In genomic region chr17:49984776-49985175, GRCh38 we compare ENCODE assay signal across 16 cellular contexts. TPM values are rescaled to one million over a fixed set of nuclear protein-coding genes. Genes with fewer than 3 reads are reported as not detected.
DNase-seq lines count a peak whose midpoint lies in the region; ATAC-seq, FAIRE-seq and TF ChIP-seq lines count a peak whose summit lies in the region.
"Had no signal": no experiment of that assay in that cellular context is flagged by ENCODE, and none has a peak within 500 bp of the region (broad histone marks: within the 10 kb centered on the region; RNA-seq: fewer than 3 reads in every experiment).

No MANE protein-coding gene starts in this region.

- H2BK120ac ChIP-seq in H1 (replicated peaks; ENCODE audit: low read depth, low read length), result no peak overlapping the region

- TF ChIP-seq RAD21 in HepG2 (CRISPR knock-in tag; IDR thresholded peaks at IDR 0.05), result no peak
- no peak for TF ChIP-seq RAD21 in K562 (CRISPR knock-in tag; conservative IDR thresholded peaks at IDR 0.05 in 1 of 2, IDR thresholded peaks at IDR 0.05 in 1 of 2)
- TF ChIP-seq RAD21 in H1 (IDR thresholded peaks at IDR 0.05 in 1 of 2, conservative IDR thresholded peaks at IDR 0.05 in 1 of 2; ENCODE audit: low read depth in 2 of 2, low read length in 2 of 2), result no peak

- H3K4me2 ChIP-seq in HepG2 (ENCODE audit: low read depth, low read length), result no peak overlapping the region
- H3K4me2 ChIP-seq in K562 (ENCODE audit: insufficient read depth, low read length), result no peak overlapping the region
- H3K4me2 ChIP-seq in H1 (ENCODE audit: insufficient read depth in 1 of 2, low read depth in 2 of 2, low read length in 2 of 2), result no peak overlapping the region

- no peak overlapping the region for H3K18ac ChIP-seq in H1 (ENCODE audit: extremely low read depth, low read length)

- H3K27me3 Mint-ChIP-seq in endodermal cell (ENCODE audit: insufficient read depth), result peaks cover 86% of the 10 kb centered on the region

- no peak overlapping the region for H4K91ac ChIP-seq in H1 (replicated peaks; ENCODE audit: insufficient read length, low read length)

- no peaks in the 10 kb centered on the region for H3K36me3 Mint-ChIP-seq in endodermal cell (ENCODE audit: low read depth)

- H3K27ac Mint-ChIP-seq in endodermal cell, result no peak overlapping the region

- H2AFZ ChIP-seq in HepG2 (ENCODE audit: low read length), result no peak overlapping the region
- no peak overlapping the region for H2AFZ ChIP-seq in K562 (ENCODE audit: low read depth, low read length)
- no peak overlapping the region for H2AFZ ChIP-seq in H1 (ENCODE audit: low read length)

- H2BK15ac ChIP-seq in H1 (ENCODE audit: low read length), result no peak overlapping the region

- no peak overlapping the region for H3K4ac ChIP-seq in H1 (replicated peaks; ENCODE audit: insufficient read length, low read depth, low read length)

- in situ Hi-C loops in HepG2 (cut with HindIII; ENCODE audit: extremely low pct_ligation_motif_present, low pct_unique_long_range_greater_than_20kb) (no loop called here), K562 (cut with MboI) (no loop called here)

- no peak overlapping the region for H3K56ac ChIP-seq in H1 (replicated peaks; ENCODE audit: insufficient read length, low read depth, low read length)

- no peak overlapping the region for H4K5ac ChIP-seq in H1 (ENCODE audit: insufficient read length, low read depth, low read length)

- H3K27me3 ChIP-seq in HepG2 (ENCODE audit: control insufficient read depth in 1 of 2, insufficient read depth in 2 of 2, low read length in 2 of 2), result peaks cover 22 to 54% of the 10 kb centered on the region in 2 experiments
- H3K27me3 ChIP-seq in right lobe of liver, result peaks cover 0 to 8% of the 10 kb centered on the region in 2 donors
- peaks cover 9 to 33% of the 10 kb centered on the region in 2 experiments; a peak in 4 of 5 replicates for H3K27me3 ChIP-seq in K562 (ENCODE audit: control insufficient read depth in 2 of 2, insufficient read depth in 2 of 2, low read length in 2 of 2)
- H3K27me3 ChIP-seq in H1 (replicated peaks in 1 of 4; ENCODE audit: control insufficient read depth in 3 of 4, extremely low read depth in 1 of 4, insufficient read depth in 3 of 4, low read length in 3 of 4), result peaks cover 9 to 46% (median 37%) of the 10 kb centered on the region in 4 experiments
- peaks cover 97% of the 10 kb centered on the region for H3K27me3 ChIP-seq in left ventricle myocardium inferior (ENCODE audit: low read depth)
- H3K27me3 ChIP-seq in endodermal cell (ENCODE audit: control insufficient read depth, insufficient read depth, low read length, poor library complexity, severe bottlenecking), result peaks cover 43% of the 10 kb centered on the region

- H3K4me1 ChIP-seq in HepG2 (ENCODE audit: insufficient read depth, low read length) (no peaks in the 10 kb centered on the region), right lobe of liver (no peaks in the 10 kb centered on the region), K562 (replicated peaks in 1 of 2; ENCODE audit: control insufficient read depth in 2 of 2, insufficient read depth in 2 of 2, low read length in 2 of 2) (no peaks in the 10 kb centered on the region), H1 (replicated peaks in 1 of 4; ENCODE audit: control insufficient read depth in 3 of 4, insufficient read depth in 4 of 4, low read length in 3 of 4) (peaks cover 0 to 20% (median 13%) of the 10 kb centered on the region in 4 experiments; a peak in 6 of 7 replicates), left ventricle myocardium inferior (no peaks in the 10 kb centered on the region), endodermal cell (ENCODE audit: control insufficient read depth, insufficient read depth, low read length) (no peaks in the 10 kb centered on the region)

- no peak overlapping the region for H3K4me3 Mint-ChIP-seq in endodermal cell
- H3K4me3 Mint-ChIP-seq: CD8-positive, alpha-beta memory T cell had no signal

- no peak overlapping the region for H3K23ac ChIP-seq in H1 (ENCODE audit: insufficient read length)

- FAIRE-seq in HepG2 (lab: Jason Lieb, UNC) (no peak), K562 (lab: Jason Lieb, UNC) (no peak), H1 (lab: Jason Lieb, UNC) (no peak)
- FAIRE-seq: H54 had no signal

- H4K20me1 ChIP-seq in HepG2 (ENCODE audit: insufficient read depth, low read length) (no peaks in the 10 kb centered on the region), K562 (replicated peaks; ENCODE audit: control insufficient read depth, insufficient read depth, low read length) (peaks cover 4% of the 10 kb centered on the region; the same call in 1 of the 2 replicates), H1 (replicated peaks in 1 of 2; ENCODE audit: control insufficient read depth in 1 of 2, insufficient read depth in 2 of 2, low read length in 2 of 2) (no peaks in the 10 kb centered on the region)

- TF ChIP-seq CTCF in HepG2 (CRISPR knock-in tag; IDR thresholded peaks at IDR 0.05), result no peak
- no peak for TF ChIP-seq CTCF in right lobe of liver (IDR thresholded peaks at IDR 0.05)
- TF ChIP-seq CTCF in K562 (IDR thresholded peaks at IDR 0.05 in 2 of 3, conservative IDR thresholded peaks at IDR 0.05 in 1 of 3; ENCODE audit: insufficient read depth in 2 of 3, low read depth in 1 of 3, low read length in 3 of 3), result no peak
- TF ChIP-seq CTCF in H1 (IDR thresholded peaks at IDR 0.05; ENCODE audit: control extremely low read depth in 1 of 3, insufficient read depth in 1 of 3, low read depth in 1 of 3, low read length in 3 of 3), result no peak
- no peak for TF ChIP-seq CTCF in left ventricle myocardium inferior (IDR thresholded peaks at IDR 0.05; ENCODE audit: borderline replicate concordance)
- TF ChIP-seq CTCF in endodermal cell (conservative IDR thresholded peaks at IDR 0.05), result no peak

- no peak overlapping the region for H4K8ac ChIP-seq in H1 (ENCODE audit: extremely low read depth, insufficient read depth, low read length)

- H3K9me3 Mint-ChIP-seq in endodermal cell, result no peaks in the 10 kb centered on the region
- H3K9me3 Mint-ChIP-seq: CD8-positive, alpha-beta memory T cell had no signal

- H3K4me3 ChIP-seq in HepG2 (replicated peaks in 1 of 3; ENCODE audit: insufficient read depth in 1 of 3, low read depth in 2 of 3, low read length in 3 of 3) (no peak overlapping the region), right lobe of liver (no peak overlapping the region), K562 (no peak overlapping the region), H1 (ENCODE audit: extremely low read depth in 1 of 4, insufficient read depth in 2 of 4, low read depth in 3 of 4, low read length in 4 of 4) (no peak overlapping the region), left ventricle myocardium inferior (no peak overlapping the region), endodermal cell (ENCODE audit: low read length) (no peak overlapping the region)

- POLR2A ChIA-PET in HepG2 (lab: Yijun Ruan, JAX), result no interaction called here
- POLR2A ChIA-PET in K562 (lab: Yijun Ruan, JAX), result no interaction called here
- POLR2A ChIA-PET in H1 (lab: Charles Lee; ENCODE audit: partially characterized antibody), result interaction anchor here (0.7 to 2.0 kb wide), 3 partner anchors 10 to 1928 kb away, joined by 3 to 5 read pairs (median 3); partner anchors contain the start of gene DLX3

- H3K79me1 ChIP-seq in H1 (ENCODE audit: low read depth, low read length), result no peaks in the 10 kb centered on the region

- no peaks in the 10 kb centered on the region for H3K9me1 ChIP-seq in K562 (ENCODE audit: control insufficient read depth, insufficient read depth, low read length)

- H3K23me2 ChIP-seq in H1 (ENCODE audit: low read depth, low read length), result no peaks in the 10 kb centered on the region; the same call in 1 of the 2 replicates

- peaks cover 7% of the 10 kb centered on the region for H3K4me1 Mint-ChIP-seq in endodermal cell
- H3K4me1 Mint-ChIP-seq: CD8-positive, alpha-beta memory T cell had no signal

- BruUV-seq in HepG2 (replicated peaks; lab: Mats Ljungman, UMichigan), result no TSS peak
- no TSS peak for BruUV-seq in K562 (replicated peaks; lab: Mats Ljungman, UMichigan)

- no peaks in the 10 kb centered on the region for H3K79me2 ChIP-seq in HepG2 (ENCODE audit: insufficient read depth, low read length)
- no peaks in the 10 kb centered on the region for H3K79me2 ChIP-seq in K562 (ENCODE audit: control insufficient read depth, insufficient read depth, low read length)
- H3K79me2 ChIP-seq in H1 (ENCODE audit: control insufficient read depth in 1 of 2, insufficient read depth in 2 of 2, low read length in 2 of 2), result no peaks in the 10 kb centered on the region

- CTCF ChIA-PET in HepG2 (lab: Yijun Ruan, JAX; ENCODE audit: low intra/inter-chr PET ratio, low total read pairs) (no interaction called here), K562 (lab: Yijun Ruan, JAX; ENCODE audit: low intra/inter-chr PET ratio) (no interaction called here), H1 (lab: Charles Lee; ENCODE audit: partially characterized antibody) (interaction anchor here (0.6 to 18.5 kb wide), 9 partner anchors 7 to 130 kb away, joined by 3 to 547 read pairs (median 27); partner anchors contain the start of genes DLX3 and TAC4)

- no peak for DNase-seq in HepG2 (ENCODE audit: low spot score)
- no peak for DNase-seq in right lobe of liver
- DNase-seq in K562 (ENCODE audit: extremely low read depth in 1 of 4, low spot score in 3 of 4), result no peak
- no peak for DNase-seq in H1 (ENCODE audit: low read depth in 1 of 2, low spot score in 2 of 2)
- DNase-seq in left ventricle myocardium inferior, result no peak
- DNase-seq in endodermal cell, result no peak
- DNase-seq: CD8-positive, alpha-beta memory T cell; DMS53; GF-D8; Kasumi-1; KBM-7 had no signal

- TF ChIP-seq EP300 in HepG2 (IDR thresholded peaks at IDR 0.05; ENCODE audit: low read depth in 2 of 2, low read length in 2 of 2), result no peak
- no peak for TF ChIP-seq EP300 in HepG2 (CRISPR knock-in tag; IDR thresholded peaks at IDR 0.05; ENCODE audit: borderline replicate concordance)
- TF ChIP-seq EP300 in K562 (IDR thresholded peaks at IDR 0.05; ENCODE audit: low read length), result no peak
- TF ChIP-seq EP300 in H1 (IDR thresholded peaks at IDR 0.05; ENCODE audit: borderline replicate concordance in 1 of 2, low read depth in 2 of 2, low read length in 2 of 2), result no peak

- ATAC-seq in HepG2 (no peak), right lobe of liver (no peak), K562 (no peak), GM18502 (IDR thresholded peaks at IDR 0.05; ENCODE audit: poor library complexity, unreplicated experiment) (no peak)
- no peak for ATAC-seq in activated CD4-positive, CD25-positive, alpha-beta regulatory T cell treated with anti-CD3 and anti-CD28 coated beads, Interleukin-2, amount 50 U/mL, for 24 hours

- H3K36me3 ChIP-seq in HepG2 (replicated peaks in 1 of 2; ENCODE audit: control insufficient read depth in 1 of 2, insufficient read depth in 2 of 2, low read length in 2 of 2) (no peaks in the 10 kb centered on the region), right lobe of liver (no peaks in the 10 kb centered on the region), K562 (ENCODE audit: control insufficient read depth, insufficient read depth, low read length) (no peaks in the 10 kb centered on the region), H1 (ENCODE audit: control insufficient read depth in 2 of 4, insufficient read depth in 4 of 4, low read length in 3 of 4) (no peaks in the 10 kb centered on the region), left ventricle myocardium inferior (no peaks in the 10 kb centered on the region), endodermal cell (ENCODE audit: control insufficient read depth, insufficient read depth, low read length) (no peaks in the 10 kb centered on the region)
- H3K36me3 ChIP-seq: BE2C had no signal

- no peak overlapping the region for H2BK20ac ChIP-seq in H1 (ENCODE audit: low read length)

- no peak overlapping the region for H3K14ac ChIP-seq in H1 (ENCODE audit: insufficient read length)

- no peak overlapping the region for H2AK5ac ChIP-seq in H1 (ENCODE audit: low read depth, low read length)

- H3K9me3 ChIP-seq in HepG2 (ENCODE audit: low read length) (no peaks in the 10 kb centered on the region), right lobe of liver (no peaks in the 10 kb centered on the region), K562 (replicated peaks; ENCODE audit: control insufficient read depth, insufficient read depth, low read depth, low read length) (no peaks in the 10 kb centered on the region), H1 (ENCODE audit: insufficient read depth in 2 of 2, low read depth in 1 of 2, low read length in 1 of 2) (no peaks in the 10 kb centered on the region), left ventricle myocardium inferior (replicated peaks) (no peaks in the 10 kb centered on the region), endodermal cell (ENCODE audit: control insufficient read depth, low read length) (no peaks in the 10 kb centered on the region)
- H3K9me3 ChIP-seq: BE2C had no signal

- H2BK5ac ChIP-seq in H1 (ENCODE audit: low read depth, low read length), result no peak overlapping the region

- WGBS in HepG2 (ENCODE audit: low lambda C conversion rate), result 10% methylated on average over 2 of the region's 2 CpGs
- 50% methylated on average over 1 of the region's 2 CpGs for WGBS in right lobe of liver (ENCODE audit: insufficient coverage, low coverage, low lambda C conversion rate, missing lambda C conversion rate)
- whole genome bisulfite sequencing in K562 (ENCODE audit: insufficient coverage, low coverage, missing lambda C conversion rate), result 0% methylated on average over 2 of the region's 2 CpGs
- WGBS in H1 (ENCODE audit: extremely low coverage in 1 of 2, insufficient coverage in 1 of 2, insufficient read length in 1 of 2, insufficient replicate concordance in 2 of 2, low coverage in 1 of 2, low lambda C conversion rate in 2 of 2, missing lambda C conversion rate in 1 of 2), 2 experiments, result 79% methylated on average over 2 of the region's 2 CpGs; no CpG with 5 or more reads in 1 of the 2 experiments
- WGBS in endodermal cell (ENCODE audit: insufficient coverage in 1 of 2, insufficient read length in 1 of 2), 2 experiments, result 78 to 86% methylated on average over 2 of the region's 2 CpGs

- H3K27ac ChIP-seq in HepG2 (ENCODE audit: extremely low read length, insufficient read depth, low read length) (no peak overlapping the region), right lobe of liver (no peak overlapping the region), K562 (ENCODE audit: extremely low read depth, low read depth, low read length) (no peak overlapping the region), H1 (ENCODE audit: low read depth, low read length) (no peak overlapping the region), left ventricle myocardium inferior (replicated peaks) (no peak overlapping the region), endodermal cell (ENCODE audit: low read depth, low read length) (no peak overlapping the region)
- H3K27ac ChIP-seq: 22Rv1 had no signal

- H3K9ac ChIP-seq in HepG2 (ENCODE audit: insufficient read depth, low read depth, low read length) (no peak overlapping the region), K562 (ENCODE audit: insufficient read depth in 1 of 2, low read depth in 2 of 2, low read length in 2 of 2) (no peak overlapping the region), H1 (replicated peaks in 1 of 4; ENCODE audit: extremely low read depth in 1 of 4, low read depth in 3 of 4, low read length in 3 of 4) (no peak overlapping the region), endodermal cell (ENCODE audit: extremely low read depth, low read length, poor library complexity, severe bottlenecking) (no peak overlapping the region)

- H2BK12ac ChIP-seq in H1 (ENCODE audit: low read depth, low read length), result no peak overlapping the region

- intact Hi-C loops in HepG2 (cut with micrococcal nuclease; ENCODE audit: unreplicated experiment), result no loop called here
- intact Hi-C loops in right lobe of liver (cut with DNase I), result no loop called here
- intact Hi-C loops in K562 (cut with micrococcal nuclease), result no loop called here
- intact Hi-C loops in left ventricle myocardium inferior (cut with micrococcal nuclease), result no loop called here

- TF ChIP-seq POLR2A in HepG2 (IDR thresholded peaks at IDR 0.05; ENCODE audit: insufficient read depth in 1 of 2, low read depth in 2 of 2, low read length in 2 of 2), result no peak
- no peak for TF ChIP-seq POLR2A in right lobe of liver (IDR thresholded peaks at IDR 0.05)
- no peak for TF ChIP-seq POLR2A in K562 (conservative IDR thresholded peaks at IDR 0.05)
- TF ChIP-seq POLR2A in H1 (IDR thresholded peaks at IDR 0.05; ENCODE audit: control extremely low read depth in 1 of 2, low read depth in 2 of 2, low read length in 2 of 2), result no peak

RNA-seq across cellular contexts. Expression of gene DLX3, which starts 10.2 kb away (rescaled TPM):
- total RNA-seq in HepG2 (2016; rRNA removed; fragmentation: Illumina TruSeq; extraction: Trizol), result not detected in 2 replicates
- total RNA-seq in HepG2 (2016; cell fraction: cytosol; rRNA removed; fragmentation: Illumina TruSeq; extraction: Trizol; ENCODE audit: low read depth), result not detected in 2 replicates
- total RNA-seq in HepG2 (2016; cell fraction: insoluble cytoplasmic fraction; rRNA removed; fragmentation: Illumina TruSeq; extraction: Trizol), result not detected in 2 replicates
- total RNA-seq in HepG2 (2016; cell fraction: membrane; rRNA removed; fragmentation: Illumina TruSeq; extraction: Trizol), result not detected in 2 replicates
- total RNA-seq in HepG2 (2016; cell fraction: nucleus; rRNA removed; fragmentation: Illumina TruSeq; extraction: Trizol), result not detected in 2 replicates
- 0.03 and 0.05 TPM in 2 replicates for polyA plus RNA-seq in HepG2 (2011; rRNA removed)
- polyA plus RNA-seq in HepG2 (2011; cell fraction: cytosol; rRNA removed), result not detected in 2 replicates
- 0.05 and 0.23 TPM in 2 replicates for polyA plus RNA-seq in HepG2 (2011; cell fraction: nucleus; rRNA removed)
- polyA plus RNA-seq in HepG2 (2012), result not detected in 2 replicates
- polyA plus RNA-seq in HepG2 (2016; cell fraction: cytosol; fragmentation: Illumina TruSeq; extraction: Trizol; ENCODE audit: low read depth), result not detected in 2 replicates
- 0.09 TPM in 1 of 2 replicates, not detected in the other for polyA plus RNA-seq in HepG2 (2016; cell fraction: insoluble cytoplasmic fraction; fragmentation: Illumina TruSeq; extraction: Trizol; ENCODE audit: low read depth)
- not detected in 2 replicates for polyA plus RNA-seq in HepG2 (2016; cell fraction: membrane; fragmentation: Illumina TruSeq; extraction: Trizol; ENCODE audit: low read depth)
- not detected in 2 replicates for polyA plus RNA-seq in HepG2 (2016; cell fraction: nucleus; fragmentation: Illumina TruSeq; extraction: Trizol; ENCODE audit: insufficient read depth, low read depth)
- polyA minus RNA-seq in HepG2 (2011; rRNA and poly(A)+ RNA removed; ENCODE audit: low replicate concordance), result 0.65 TPM in 1 of 2 replicates, not detected in the other
- not detected in 2 replicates for polyA minus RNA-seq in HepG2 (2011; cell fraction: cytosol; rRNA and poly(A)+ RNA removed)
- not detected in 2 replicates for polyA minus RNA-seq in HepG2 (2011; cell fraction: nucleus; rRNA and poly(A)+ RNA removed)
- total RNA-seq in right lobe of liver, result not detected
- not detected in 2 replicates for total RNA-seq in K562 (2011; cell fraction: chromatin; rRNA removed; ENCODE audit: low replicate concordance)
- total RNA-seq in K562 (2011; cell fraction: nucleolus; rRNA removed), result not detected in 2 replicates
- not detected in 2 replicates for total RNA-seq in K562 (2011; cell fraction: nucleoplasm; rRNA removed)
- total RNA-seq in K562 (2014; rRNA removed), result not detected in 2 replicates
- not detected in 2 replicates for total RNA-seq in K562 (2014; rRNA removed; fragmentation: Illumina TruSeq; extraction: Trizol)
- not detected in 2 replicates for total RNA-seq in K562 (2015; rRNA removed; fragmentation: Illumina TruSeq; extraction: Trizol)
- total RNA-seq in K562 (2021), result not detected in 2 replicates
- polyA plus RNA-seq in K562 (2011; rRNA removed), result not detected in 2 replicates
- not detected in 2 replicates for polyA plus RNA-seq in K562 (2011; cell fraction: cytosol; rRNA removed)
- polyA plus RNA-seq in K562 (2011; cell fraction: nucleus; rRNA removed), result not detected in 2 replicates
- not detected in 2 replicates for polyA plus RNA-seq in K562 (2012)
- polyA plus RNA-seq in K562 (2014; fragmentation: Illumina TruSeq; extraction: Trizol), result not detected in 2 replicates
- polyA plus RNA-seq in K562 (2014; fragmentation: Nextera tagmentation; extraction: Ambion mirVana), result not detected
- not detected in 2 replicates for polyA plus RNA-seq in K562 (2014; rRNA removed)
- polyA minus RNA-seq in K562 (2011; rRNA and poly(A)+ RNA removed), result not detected in 2 replicates
- polyA minus RNA-seq in K562 (2011; cell fraction: cytosol; rRNA and poly(A)+ RNA removed), result not detected in 2 replicates
- polyA minus RNA-seq in K562 (2011; cell fraction: nucleus; rRNA and poly(A)+ RNA removed), result not detected in 2 replicates
- 0.15 TPM in 1 of 2 replicates, not detected in the other for total RNA-seq in H1 (2021; fragmentation: NEBNext Ultra II Directional; extraction: Animal tissue kit (Norgen Biotek cat#: 25700))
- polyA plus RNA-seq in H1 (2011; rRNA removed), result 0.06 and 0.20 TPM in 2 replicates
- polyA plus RNA-seq in H1 (2011; cell fraction: cytosol; rRNA removed), result 0.12 TPM
- polyA plus RNA-seq in H1 (2011; cell fraction: nucleus; rRNA removed), result 0.29 TPM
- polyA plus RNA-seq in H1 (2012, experiment 1 of 2), result 0.15 to 0.25 TPM (median 0.25 TPM) in 3 of 4 replicates, not detected in the other
- polyA plus RNA-seq in H1 (2012, experiment 2 of 2), result 0.35 TPM
- polyA plus RNA-seq in H1 (2013, experiment 1 of 2), result 0.12 TPM
- 0.17 TPM for polyA plus RNA-seq in H1 (2013, experiment 2 of 2)
- 0.09 and 0.10 TPM in 2 replicates for polyA minus RNA-seq in H1 (2011; rRNA and poly(A)+ RNA removed)
- polyA minus RNA-seq in H1 (2011; cell fraction: cytosol; rRNA and poly(A)+ RNA removed), result not detected
- polyA minus RNA-seq in H1 (2011; cell fraction: nucleus; rRNA and poly(A)+ RNA removed), result 1.3 TPM
- not detected for total RNA-seq in left ventricle myocardium inferior
- 1 to 10 TPM in 1 of 2 donors, under 1 TPM in 1; 0.58 to 1.4 TPM for total RNA-seq in endodermal cell
- polyA plus RNA-seq in endodermal cell (2013, experiment 1 of 2), result 1.2 TPM
- 1.5 TPM for polyA plus RNA-seq in endodermal cell (2013, experiment 2 of 2)
- polyA plus RNA-seq: CD8-positive, alpha-beta memory T cell had no signal

RNA-seq across cellular contexts. Expression of gene DLX4, which starts 15.8 kb away (rescaled TPM):
- total RNA-seq in HepG2 (2016; rRNA removed; fragmentation: Illumina TruSeq; extraction: Trizol) (0.51 and 0.55 TPM in 2 replicates), right lobe of liver (not detected), K562 (2014; rRNA removed) (0.32 and 0.41 TPM in 2 replicates), K562 (2014; rRNA removed; fragmentation: Illumina TruSeq; extraction: Trizol) (0.25 and 0.32 TPM in 2 replicates), K562 (2015; rRNA removed; fragmentation: Illumina TruSeq; extraction: Trizol) (0.58 and 0.83 TPM in 2 replicates), K562 (2021) (1.7 TPM in 2 replicates), left ventricle myocardium inferior (not detected), endodermal cell (1 to 10 TPM; 1.6 to 2.1 TPM)
- total RNA-seq in HepG2 (2016; cell fraction: cytosol; rRNA removed; fragmentation: Illumina TruSeq; extraction: Trizol; ENCODE audit: low read depth), result 0.44 and 1.4 TPM in 2 replicates
- total RNA-seq in HepG2 (2016; cell fraction: insoluble cytoplasmic fraction; rRNA removed; fragmentation: Illumina TruSeq; extraction: Trizol), result 0.40 and 0.80 TPM in 2 replicates
- total RNA-seq in HepG2 (2016; cell fraction: membrane; rRNA removed; fragmentation: Illumina TruSeq; extraction: Trizol), result 1.8 and 1.9 TPM in 2 replicates
- total RNA-seq in HepG2 (2016; cell fraction: nucleus; rRNA removed; fragmentation: Illumina TruSeq; extraction: Trizol), result 0.93 and 0.97 TPM in 2 replicates
- polyA plus RNA-seq in HepG2 (2011; rRNA removed) (2.3 and 2.5 TPM in 2 replicates), K562 (2011; rRNA removed) (1.6 and 2.2 TPM in 2 replicates), K562 (2014; fragmentation: Illumina TruSeq; extraction: Trizol) (0.96 and 1.1 TPM in 2 replicates), K562 (2014; fragmentation: Nextera tagmentation; extraction: Ambion mirVana) (under 1 TPM; 0.15 to 0.39 TPM), K562 (2014; rRNA removed) (0.58 and 1.2 TPM in 2 replicates), H1 (2011; rRNA removed) (0.67 and 1.5 TPM in 2 replicates)
- polyA plus RNA-seq in HepG2 (2011; cell fraction: cytosol; rRNA removed), result 1.0 and 1.2 TPM in 2 replicates
- polyA plus RNA-seq in HepG2 (2011; cell fraction: nucleus; rRNA removed), result 10.2 TPM in 2 replicates
- 2.5 and 2.7 TPM in 2 replicates for polyA plus RNA-seq in HepG2 (2012)
- polyA plus RNA-seq in HepG2 (2016; cell fraction: cytosol; fragmentation: Illumina TruSeq; extraction: Trizol; ENCODE audit: low read depth), result 6.6 and 7.4 TPM in 2 replicates
- polyA plus RNA-seq in HepG2 (2016; cell fraction: insoluble cytoplasmic fraction; fragmentation: Illumina TruSeq; extraction: Trizol; ENCODE audit: low read depth), result 2.3 and 2.8 TPM in 2 replicates
- 12.2 and 12.9 TPM in 2 replicates for polyA plus RNA-seq in HepG2 (2016; cell fraction: membrane; fragmentation: Illumina TruSeq; extraction: Trizol; ENCODE audit: low read depth)
- 8.1 and 8.9 TPM in 2 replicates for polyA plus RNA-seq in HepG2 (2016; cell fraction: nucleus; fragmentation: Illumina TruSeq; extraction: Trizol; ENCODE audit: insufficient read depth, low read depth)
- 1.8 and 3.4 TPM in 2 replicates for polyA minus RNA-seq in HepG2 (2011; rRNA and poly(A)+ RNA removed; ENCODE audit: low replicate concordance)
- 0.62 and 0.99 TPM in 2 replicates for polyA minus RNA-seq in HepG2 (2011; cell fraction: cytosol; rRNA and poly(A)+ RNA removed)
- 1.3 and 2.4 TPM in 2 replicates for polyA minus RNA-seq in HepG2 (2011; cell fraction: nucleus; rRNA and poly(A)+ RNA removed)
- total RNA-seq in K562 (2011; cell fraction: chromatin; rRNA removed; ENCODE audit: low replicate concordance), result 2.6 and 9.0 TPM in 2 replicates
- 5.0 and 6.3 TPM in 2 replicates for total RNA-seq in K562 (2011; cell fraction: nucleolus; rRNA removed)
- 3.4 and 4.4 TPM in 2 replicates for total RNA-seq in K562 (2011; cell fraction: nucleoplasm; rRNA removed)
- 0.84 and 2.2 TPM in 2 replicates for polyA plus RNA-seq in K562 (2011; cell fraction: cytosol; rRNA removed)
- 5.6 and 15.3 TPM in 2 replicates for polyA plus RNA-seq in K562 (2011; cell fraction: nucleus; rRNA removed)
- polyA plus RNA-seq in K562 (2012), result 1.6 and 4.2 TPM in 2 replicates
- polyA minus RNA-seq in K562 (2011; rRNA and poly(A)+ RNA removed), result 0.72 and 1.4 TPM in 2 replicates
- 0.82 and 1.2 TPM in 2 replicates for polyA minus RNA-seq in K562 (2011; cell fraction: cytosol; rRNA and poly(A)+ RNA removed)
- polyA minus RNA-seq in K562 (2011; cell fraction: nucleus; rRNA and poly(A)+ RNA removed), result 0.67 and 3.2 TPM in 2 replicates
- total RNA-seq in H1 (2021; fragmentation: NEBNext Ultra II Directional; extraction: Animal tissue kit (Norgen Biotek cat#: 25700)), result 0.80 and 0.88 TPM in 2 replicates
- polyA plus RNA-seq in H1 (2011; cell fraction: cytosol; rRNA removed), result 0.94 TPM
- polyA plus RNA-seq in H1 (2011; cell fraction: nucleus; rRNA removed), result 5.0 TPM
- 0.64 to 1.2 TPM (median 0.93 TPM) in 4 replicates for polyA plus RNA-seq in H1 (2012, experiment 1 of 2)
- polyA plus RNA-seq in H1 (2012, experiment 2 of 2), result 0.84 TPM
- polyA plus RNA-seq in H1 (2013, experiment 1 of 2), result 0.97 TPM
- 0.87 TPM for polyA plus RNA-seq in H1 (2013, experiment 2 of 2)
- polyA minus RNA-seq in H1 (2011; rRNA and poly(A)+ RNA removed), result 0.39 and 0.73 TPM in 2 replicates
- 0.88 TPM for polyA minus RNA-seq in H1 (2011; cell fraction: cytosol; rRNA and poly(A)+ RNA removed)
- 2.2 TPM for polyA minus RNA-seq in H1 (2011; cell fraction: nucleus; rRNA and poly(A)+ RNA removed)
- polyA plus RNA-seq in endodermal cell (2013, experiment 1 of 2), result 0.64 TPM
- polyA plus RNA-seq in endodermal cell (2013, experiment 2 of 2), result 0.79 TPM
- polyA plus RNA-seq: CD8-positive, alpha-beta memory T cell had no signal

Comparison
In these comparisons a context has a peak if more than half of its experiments do, and no peak if none do; other contexts are left out.
1. Of the 241 proteins assayed by ChIP-seq in both HepG2 and K562: peak only in HepG2: none; only in K562: ADNP, PTBP1 and ZFP36; in both: none; in neither: 238.